In the genomic region with DNA sequence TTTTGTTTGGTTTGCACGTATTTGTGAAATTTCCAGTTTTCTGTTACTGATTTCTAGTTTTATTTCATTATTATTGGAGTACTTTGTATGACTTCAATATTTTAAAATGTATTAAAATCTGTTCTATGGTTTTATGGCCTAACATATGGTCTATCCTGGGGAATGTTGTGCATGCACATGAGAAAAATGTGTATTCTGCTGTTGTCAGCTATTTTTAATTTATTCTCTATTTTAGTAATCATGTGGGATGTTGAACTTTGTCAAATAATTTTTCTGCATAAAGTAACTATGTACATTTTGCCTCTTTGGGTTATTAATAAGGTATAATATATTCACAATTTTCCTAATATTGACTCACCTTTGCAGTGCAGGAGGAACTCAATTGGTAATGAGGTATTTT, we compare ENCODE assay signal across 10 cellular contexts. TPM values are rescaled to one million over a fixed set of nuclear protein-coding genes. Genes with fewer than 3 reads are reported as not detected.
"Had no signal": no experiment of that assay in that cellular context is flagged by ENCODE, and none has a peak within 500 bp of the region (broad histone marks: within the 10 kb centered on the region; RNA-seq: fewer than 3 reads in every experiment).

No MANE protein-coding gene starts in this region.

- ATAC-seq: HCT116 had no signal

- H3K4me3 ChIP-seq: GM23248, HAP-1 had no signal

- DNase-seq: GM23248, GOT3, H7, HFFc6, Kasumi-1, KG1 had no signal

- H3K9me3 ChIP-seq: HAP-1 had no signal

- H3K4me1 ChIP-seq: HAP-1 had no signal

- H3K36me3 ChIP-seq: HAP-1 had no signal

- H3K27ac ChIP-seq: GM23248, HL-60 had no signal

- H3K9ac ChIP-seq: GM23248 had no signal

- H2AFZ ChIP-seq: GM23248 had no signal

RNA-seq across cellular contexts. Expression of gene EBLN1, which starts 46.7 kb away (rescaled TPM):
- total RNA-seq: GM23248, H7, HFFc6 had no signal
- polyA plus RNA-seq: GM23248, IgD-negative memory B cell had no signal
